In genomic region chr1:244046907-244047738, GRCh38 we compare ENCODE assay signal across 8 cellular contexts. TPM values are rescaled to one million over a fixed set of nuclear protein-coding genes. Genes with fewer than 3 reads are reported as not detected.
DNase-seq lines count a peak whose midpoint lies in the region; ATAC-seq and TF ChIP-seq lines count a peak whose summit lies in the region.

No MANE protein-coding gene starts in this region.

- H3K79me2 ChIP-seq in GM23338 (replicated peaks; ENCODE audit: insufficient read depth) (peaks cover 27% of the 10 kb centered on the region), osteoblast (ENCODE audit: insufficient read depth, low read length) (peaks cover 25% of the 10 kb centered on the region)

- H3K4me2 ChIP-seq in GM23338: peak overlapping the region; percentile 90
- peak overlapping the region; percentile 96 for H3K4me2 ChIP-seq in osteoblast (ENCODE audit: insufficient read depth, low read length)

- peaks cover 17% of the 10 kb centered on the region for H3K4me1 Mint-ChIP-seq in GM23338
- H3K4me1 Mint-ChIP-seq in T-helper 1 cell treated with Interleukin-12 subunit alpha and Interleukin-12 subunit beta and Interleukin-4 antibody, amounts not matched to agents 30 μg/mL and 1 μg/mL, for 36 hours (ENCODE audit: low read depth): peaks cover 27% of the 10 kb centered on the region

- peak overlapping the region; percentile 93 for H3K4me3 Mint-ChIP-seq in GM23338
- peak overlapping the region; percentile 91 for H3K4me3 Mint-ChIP-seq in T-helper 1 cell treated with Interleukin-12 subunit alpha and Interleukin-12 subunit beta and Interleukin-4 antibody, amounts not matched to agents 30 μg/mL and 1 μg/mL, for 36 hours

- no peak for TF ChIP-seq POLR2A in esophagus squamous epithelium (IDR thresholded peaks at IDR 0.05)

- peaks cover 3% of the 10 kb centered on the region; the same call in 1 of the 2 replicates for H3K9me3 ChIP-seq in AG04450 (ENCODE audit: control insufficient read depth, insufficient read depth, low read length)
- no peaks in the 10 kb centered on the region for H3K9me3 ChIP-seq in esophagus squamous epithelium
- H3K9me3 ChIP-seq in osteoblast (ENCODE audit: low read depth, low read length): no peaks in the 10 kb centered on the region

- no peak for ATAC-seq in GM23338

- 5 to 9% methylated on average over 13 to 14 of the region's 14 CpGs for WGBS in esophagus squamous epithelium, 2 donors

- intact Hi-C loops in esophagus squamous epithelium (cut with DNase I): no loop called here

- peaks cover 4% of the 10 kb centered on the region; the same call in 1 of the 2 replicates for H3F3A ChIP-seq in GM23338 (replicated peaks; ENCODE audit: low read depth)

- CTCF ChIA-PET in AG04450 (lab: Charles Lee): interaction anchor here (0.7 to 1.4 kb wide), 3 partner anchors 8 to 253 kb away, joined by 3 to 5 read pairs (median 4); no protein-coding TSS in a partner anchor

- H3K27me3 ChIP-seq in AG04450 (ENCODE audit: control insufficient read depth, insufficient read depth, low read length) (no peaks in the 10 kb centered on the region), GM23338 (ENCODE audit: insufficient read depth) (peaks cover 13% of the 10 kb centered on the region), esophagus squamous epithelium (no peaks in the 10 kb centered on the region), osteoblast (ENCODE audit: insufficient read depth, low read length) (no peaks in the 10 kb centered on the region)

- H3K27ac ChIP-seq in AG04450 (ENCODE audit: low read depth, low read length) (no peak overlapping the region), GM23338 (ENCODE audit: low read depth) (peak overlapping the region; percentile 79), esophagus squamous epithelium (peak overlapping the region; percentile 84 to 98 (median 98)), osteoblast (ENCODE audit: low read depth, low read length) (peak overlapping the region; percentile 83)

- peaks cover 12% of the 10 kb centered on the region; the same call in 1 of the 2 replicates for H4K20me1 ChIP-seq in GM23338 (replicated peaks; ENCODE audit: insufficient read depth)
- H4K20me1 ChIP-seq in osteoblast (ENCODE audit: insufficient read depth, low read length): peaks cover 13% of the 10 kb centered on the region

- H3K4me3 ChIP-seq in AG04450 (ENCODE audit: low read depth, low read length) (peak overlapping the region; percentile 85), GM23338 (peak overlapping the region; percentile 90), esophagus squamous epithelium (peak overlapping the region; percentile 38 to 93 (median 82)), osteoblast (ENCODE audit: insufficient read depth, low read length) (peak overlapping the region; percentile 91)

- POLR2A ChIA-PET in AG04450 (lab: Yijun Ruan, JAX): interaction anchor here (0.7 to 1.4 kb wide), 3 partner anchors 19 to 177 kb away, joined by 6 to 9 read pairs (median 6); no protein-coding TSS in a partner anchor

- TF ChIP-seq CTCF in AG04450 (IDR thresholded peaks at IDR 0.05; ENCODE audit: low read depth, low read length) (no peak), GM23338 (conservative IDR thresholded peaks at IDR 0.05; ENCODE audit: low read depth in 2 of 2) (no peak), esophagus squamous epithelium (IDR thresholded peaks at IDR 0.05) (no peak), osteoblast (IDR thresholded peaks at IDR 0.05; ENCODE audit: extremely low read depth, low read depth, low read length) (no peak)

- peaks cover 13% of the 10 kb centered on the region for H3K27me3 Mint-ChIP-seq in GM23338 (ENCODE audit: insufficient read depth, low read depth, poor library complexity)
- peaks cover 51% of the 10 kb centered on the region for H3K27me3 Mint-ChIP-seq in T-helper 1 cell treated with Interleukin-12 subunit alpha and Interleukin-12 subunit beta and Interleukin-4 antibody, amounts not matched to agents 30 μg/mL and 1 μg/mL, for 36 hours (ENCODE audit: low read depth)

- H3K4me1 ChIP-seq in GM23338 (ENCODE audit: insufficient read depth): peaks cover 37% of the 10 kb centered on the region
- H3K4me1 ChIP-seq in esophagus squamous epithelium: peaks cover 4 to 38% (median 8%) of the 10 kb centered on the region in 3 donors
- H3K4me1 ChIP-seq in osteoblast (ENCODE audit: insufficient read depth, low read length): peaks cover 17% of the 10 kb centered on the region

- H3K9me3 Mint-ChIP-seq in GM23338: no peaks in the 10 kb centered on the region
- no peaks in the 10 kb centered on the region for H3K9me3 Mint-ChIP-seq in T-helper 1 cell treated with Interleukin-12 subunit alpha and Interleukin-12 subunit beta and Interleukin-4 antibody, amounts not matched to agents 30 μg/mL and 1 μg/mL, for 36 hours

- no peaks in the 10 kb centered on the region for H3K9me2 ChIP-seq in GM23338 (ENCODE audit: insufficient read depth)

- H3K27ac Mint-ChIP-seq in GM23338: no peak overlapping the region
- H3K27ac Mint-ChIP-seq in T-helper 1 cell treated with Interleukin-12 subunit alpha and Interleukin-12 subunit beta and Interleukin-4 antibody, amounts not matched to agents 30 μg/mL and 1 μg/mL, for 36 hours: peak overlapping the region; percentile 93

- H3K36me3 Mint-ChIP-seq in GM23338 (ENCODE audit: low read depth): peaks cover 2% of the 10 kb centered on the region; the same call in 1 of the 3 replicates
- H3K36me3 Mint-ChIP-seq in T-helper 1 cell treated with Interleukin-12 subunit alpha and Interleukin-12 subunit beta and Interleukin-4 antibody, amounts not matched to agents 30 μg/mL and 1 μg/mL, for 36 hours (ENCODE audit: low read depth): peaks cover 11% of the 10 kb centered on the region

- H2AFZ ChIP-seq in GM23338 (peak overlapping the region; percentile 86), osteoblast (ENCODE audit: low read length) (peak overlapping the region; percentile 92)

- DNase-seq in AG04450 (ENCODE audit: low read depth, low spot score) (no peak), GM23338 (ENCODE audit: low spot score) (no peak), esophagus squamous epithelium (lab: John Stamatoyannopoulos, UW) (no peak), osteoblast (ENCODE audit: insufficient read length, low spot score, missing footprints) (peak; percentile 75), D341Med (ENCODE audit: low spot score) (no peak), GOT3 (lab: John Stamatoyannopoulos, UW) (no peak), SK-N-DZ (ENCODE audit: low spot score) (no peak)

- H3K36me3 ChIP-seq in GM23338 (ENCODE audit: insufficient read depth) (no peaks in the 10 kb centered on the region), esophagus squamous epithelium (no peaks in the 10 kb centered on the region), osteoblast (ENCODE audit: insufficient read depth, low read length) (no peaks in the 10 kb centered on the region)

TF ChIP-seq in GM23338, 12 proteins besides CTCF, POLR2A, EP300 and RAD21 (continues in another document):
- TF ChIP-seq EZH2phosphoT487 (IDR thresholded peaks at IDR 0.05; ENCODE audit: unreplicated experiment): no peak
- TF ChIP-seq CREB1 (CRISPR knock-in tag; IDR thresholded peaks at IDR 0.05; ENCODE audit: low read depth): no peak
- no peak for TF ChIP-seq ZNF114 (CRISPR knock-in tag; IDR thresholded peaks at IDR 0.05)

RNA-seq across cellular contexts. Expression of gene ZBTB18, which starts 4.0 kb away (rescaled TPM):
- polyA plus RNA-seq in AG04450 (2011; rRNA removed) (11.0 and 12.7 TPM in 2 replicates), GM23338 (2016; fragmentation: Nextera tagmentation; extraction: Ambion mirVana) (5.5 and 6.7 TPM in 2 replicates)
- 15.1 and 16.2 TPM in 2 replicates for polyA minus RNA-seq in AG04450 (2011; rRNA and poly(A)+ RNA removed)
- total RNA-seq in GM23338 (2014; rRNA removed; shearing (Covaris generic)): 12.2 and 16.5 TPM in 2 replicates
- total RNA-seq in esophagus squamous epithelium (1 to 10 TPM; 3.8 to 8.8 (median 6.7) TPM), osteoblast (9.4 and 10.5 TPM in 2 replicates)
- polyA plus RNA-seq in SK-N-DZ (2014; cell fraction: cytosol; rRNA removed): 55.1 and 57.2 TPM in 2 replicates
- polyA plus RNA-seq in SK-N-DZ (2014; cell fraction: nucleus; rRNA removed): 83.0 and 125 TPM in 2 replicates
